19 cellular contexts compared by ENCODE assay signal in the genomic region with DNA sequence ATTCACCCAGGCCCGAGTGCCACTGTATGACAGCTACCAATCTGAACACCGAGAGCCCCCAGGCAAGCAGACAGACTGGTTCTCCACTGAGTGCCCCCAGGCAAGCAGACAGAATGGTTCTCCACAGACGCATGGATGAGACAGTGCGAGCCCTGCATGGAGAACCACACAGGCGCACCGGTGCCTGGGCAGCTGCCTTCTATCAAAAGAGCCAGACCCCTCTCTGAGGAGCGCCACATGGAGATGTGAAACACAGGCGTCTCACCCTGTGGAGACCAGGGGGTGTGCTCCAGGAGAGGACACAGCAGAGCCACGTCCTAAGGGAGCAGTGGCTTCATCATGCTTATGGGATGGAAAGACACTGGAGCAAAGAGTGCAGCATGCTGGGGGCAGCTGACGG.
A peak's percentile ranks its signal among the peaks of the same experiment; 100 is the strongest.
DNase-seq lines count a peak whose midpoint lies in the region; ATAC-seq and TF ChIP-seq lines count a peak whose summit lies in the region.
"Had no signal": no experiment of that assay in that cellular context is flagged by ENCODE, and none has a peak within 500 bp of the region (broad histone marks: within the 10 kb centered on the region; RNA-seq: fewer than 3 reads in every experiment).

No MANE protein-coding gene starts in this region.

- H3K9me3 ChIP-seq in SK-N-SH (no peaks in the 10 kb centered on the region), duodenal mucosa (ENCODE audit: control insufficient read depth in 1 of 2, low read length in 2 of 2) (no peaks in the 10 kb centered on the region), tibial nerve (no peaks in the 10 kb centered on the region)

- H3K27me3 ChIP-seq in SK-N-SH (ENCODE audit: insufficient read depth), result no peaks in the 10 kb centered on the region
- H3K27me3 ChIP-seq in duodenal mucosa (ENCODE audit: control insufficient read depth in 1 of 2, insufficient read depth in 2 of 2, low read length in 2 of 2), result no peaks in the 10 kb centered on the region
- H3K27me3 ChIP-seq in rectal smooth muscle tissue (ENCODE audit: control insufficient read depth, insufficient read depth, low read length), result no peaks in the 10 kb centered on the region
- no peaks in the 10 kb centered on the region for H3K27me3 ChIP-seq in tibial nerve

- TF ChIP-seq EP300 in SK-N-SH (IDR thresholded peaks at IDR 0.05; ENCODE audit: borderline replicate concordance in 1 of 2, low read depth in 1 of 2, low read length in 1 of 2) (0 out of 4 replicates have a peak, but pooled peaks of 1 of the 2 experiments have one; percentile 10), tibial nerve (IDR thresholded peaks at IDR 0.05) (no peak)

- H3K36me3 ChIP-seq in SK-N-SH (replicated peaks in 1 of 2; ENCODE audit: control insufficient read depth in 1 of 2, insufficient read depth in 2 of 2, low read length in 1 of 2), result peaks cover 3 to 89% of the 10 kb centered on the region in 2 experiments
- H3K36me3 ChIP-seq in duodenal mucosa (ENCODE audit: control insufficient read depth in 1 of 2, insufficient read depth in 2 of 2, low read length in 2 of 2), result peaks cover 20 to 53% of the 10 kb centered on the region in 2 donors
- H3K36me3 ChIP-seq in rectal smooth muscle tissue (ENCODE audit: control insufficient read depth, insufficient read depth, low read length), result peaks cover 33% of the 10 kb centered on the region
- peaks cover 0 to 71% (median 7%) of the 10 kb centered on the region in 3 donors for H3K36me3 ChIP-seq in tibial nerve

- ATAC-seq in SK-N-SH treated with all-trans-retinoic acid at 6 μM for 48 hours (no peak), GM21381 (IDR thresholded peaks at IDR 0.05; ENCODE audit: unreplicated experiment) (no peak)
- ATAC-seq: Right ventricle myocardium inferior had no signal

- TF ChIP-seq CTCF in SK-N-SH (IDR thresholded peaks at IDR 0.05) (no peak), tibial nerve (IDR thresholded peaks at IDR 0.05) (no peak)

- H3K9ac ChIP-seq in SK-N-SH (no peak overlapping the region), duodenal mucosa (ENCODE audit: low read depth in 1 of 2, low read length in 2 of 2) (peak overlapping the region; percentile 35 to 45), rectal smooth muscle tissue (ENCODE audit: low read length) (no peak overlapping the region)

- TF ChIP-seq POLR2A in tibial nerve (IDR thresholded peaks at IDR 0.05), result no peak

- no peaks in the 10 kb centered on the region for H3K79me2 ChIP-seq in SK-N-SH (ENCODE audit: insufficient read depth)

- H3K4me3 ChIP-seq in SK-N-SH (ENCODE audit: low read depth in 2 of 2, low read length in 1 of 2) (no peak overlapping the region), duodenal mucosa (ENCODE audit: low read depth in 1 of 2, low read length in 2 of 2) (no peak overlapping the region), rectal smooth muscle tissue (ENCODE audit: low read length) (no peak overlapping the region), tibial nerve (no peak overlapping the region)

- no peaks in the 10 kb centered on the region for H4K20me1 ChIP-seq in SK-N-SH (ENCODE audit: insufficient read depth)

- no peak overlapping the region; a peak in 1 of 4 replicates for H3K27ac ChIP-seq in SK-N-SH (ENCODE audit: low read depth in 2 of 2, low read length in 1 of 2)
- peak overlapping the region; percentile 59 for H3K27ac ChIP-seq in duodenal mucosa (ENCODE audit: low read depth, low read length)
- H3K27ac ChIP-seq in rectal smooth muscle tissue (ENCODE audit: low read depth, low read length), result peak overlapping the region; percentile 56
- peak overlapping the region; percentile 9 to 94 (median 72) for H3K27ac ChIP-seq in tibial nerve
- H3K27ac ChIP-seq: 22Rv1, HL-60 had no signal

- POLR2A ChIA-PET in SK-N-SH (lab: Yijun Ruan, JAX), result no interaction called here

- no peak overlapping the region for H3K4me2 ChIP-seq in SK-N-SH

- no peaks in the 10 kb centered on the region for H3F3A ChIP-seq in SK-N-SH (replicated peaks; ENCODE audit: insufficient read depth)

- CTCF ChIA-PET in SK-N-SH (lab: Yijun Ruan, JAX), result interaction anchor here (1.1 to 1.9 kb wide), 4 partner anchors 23 to 39 kb away, joined by 3 to 8 read pairs (median 4); no protein-coding TSS in a partner anchor

- peak; percentile 42 for DNase-seq in SK-N-SH
- no peak for DNase-seq in tibial nerve (ENCODE audit: low spot score in 2 of 2)
- no peak for DNase-seq in glomerular visceral epithelial cell (ENCODE audit: extremely low spot score)
- no peak for DNase-seq in GM03348 (ENCODE audit: low spot score)
- DNase-seq: AML-193, DMS79, H9, NCI-H1048, NCI-H1436, NCI-H2029, NCI-H446, NCI-H526 treated with DMSO at 0.1 percent for 48 hours had no signal

- H3K4me1 ChIP-seq in SK-N-SH (ENCODE audit: control insufficient read depth in 1 of 2, insufficient read depth in 2 of 2, low read depth in 1 of 2, low read length in 1 of 2), result peaks cover 0 to 29% of the 10 kb centered on the region in 2 experiments; a peak in 1 of 4 replicates
- peaks cover 63 to 69% of the 10 kb centered on the region in 2 donors for H3K4me1 ChIP-seq in duodenal mucosa (ENCODE audit: control insufficient read depth in 1 of 2, insufficient read depth in 2 of 2, low read length in 2 of 2)
- peaks cover 22% of the 10 kb centered on the region for H3K4me1 ChIP-seq in rectal smooth muscle tissue (ENCODE audit: control insufficient read depth, insufficient read depth, low read length)
- H3K4me1 ChIP-seq in tibial nerve, result peaks cover 0 to 49% (median 13%) of the 10 kb centered on the region in 4 donors

- no peaks in the 10 kb centered on the region for H3K9me2 ChIP-seq in SK-N-SH

- H2AFZ ChIP-seq in SK-N-SH (ENCODE audit: low read depth), result no peak overlapping the region

- 92% methylated on average over 7 of the region's 10 CpGs for WGBS in SK-N-SH (ENCODE audit: low lambda C conversion rate)
- 92 to 94% methylated on average over 10 of the region's 10 CpGs for WGBS in tibial nerve, 2 donors

- TF ChIP-seq RAD21 in SK-N-SH (IDR thresholded peaks at IDR 0.05; ENCODE audit: low read length), result no peak

TF ChIP-seq in SK-N-SH, 30 proteins besides CTCF, POLR2A, EP300 and RAD21:
- TF ChIP-seq CHD2 (IDR thresholded peaks at IDR 0.05; ENCODE audit: low read length, partially characterized antibody), result no peak

TF ChIP-seq in SK-N-SH treated with all-trans-retinoic acid at 6 μM for 48 hours, 23 proteins besides CTCF, POLR2A, EP300 and RAD21:
- TF ChIP-seq PATZ1 (CRISPR knock-in tag; IDR thresholded peaks at IDR 0.05; ENCODE audit: borderline replicate concordance), result no peak
- no peak for TF ChIP-seq ZNF70 (CRISPR knock-in tag; IDR thresholded peaks at IDR 0.05)
- TF ChIP-seq TSHZ2 (CRISPR knock-in tag; IDR thresholded peaks at IDR 0.05), result no peak
- no peak for TF ChIP-seq GLIS3 (CRISPR knock-in tag; IDR thresholded peaks at IDR 0.05)
- no peak for TF ChIP-seq ZNF565 (CRISPR knock-in tag; conservative IDR thresholded peaks at IDR 0.05; ENCODE audit: low read depth)
- no peak for TF ChIP-seq RARB (CRISPR knock-in tag; IDR thresholded peaks at IDR 0.05)
- TF ChIP-seq TOX (CRISPR knock-in tag; IDR thresholded peaks at IDR 0.05; ENCODE audit: borderline replicate concordance), result no peak
- no peak for TF ChIP-seq ARNTL (CRISPR knock-in tag; IDR thresholded peaks at IDR 0.05; ENCODE audit: borderline replicate concordance, low read depth)
- no peak for TF ChIP-seq PPARA (CRISPR knock-in tag; IDR thresholded peaks at IDR 0.05; ENCODE audit: borderline replicate concordance)
- no peak for TF ChIP-seq ZNF8 (CRISPR knock-in tag; IDR thresholded peaks at IDR 0.05)

Comparison
In these comparisons a context has a peak if more than half of its experiments do, and no peak if none do; other contexts are left out.
1. H3K27ac ChIP-seq: peak in duodenal mucosa (single experiment), rectal smooth muscle tissue (single experiment) and tibial nerve (4 of 4); none in SK-N-SH (0 of 2).
2. H3K9ac ChIP-seq: peak in duodenal mucosa (2 of 2); none in SK-N-SH (single experiment) and rectal smooth muscle tissue (single experiment).